In the genomic region with DNA sequence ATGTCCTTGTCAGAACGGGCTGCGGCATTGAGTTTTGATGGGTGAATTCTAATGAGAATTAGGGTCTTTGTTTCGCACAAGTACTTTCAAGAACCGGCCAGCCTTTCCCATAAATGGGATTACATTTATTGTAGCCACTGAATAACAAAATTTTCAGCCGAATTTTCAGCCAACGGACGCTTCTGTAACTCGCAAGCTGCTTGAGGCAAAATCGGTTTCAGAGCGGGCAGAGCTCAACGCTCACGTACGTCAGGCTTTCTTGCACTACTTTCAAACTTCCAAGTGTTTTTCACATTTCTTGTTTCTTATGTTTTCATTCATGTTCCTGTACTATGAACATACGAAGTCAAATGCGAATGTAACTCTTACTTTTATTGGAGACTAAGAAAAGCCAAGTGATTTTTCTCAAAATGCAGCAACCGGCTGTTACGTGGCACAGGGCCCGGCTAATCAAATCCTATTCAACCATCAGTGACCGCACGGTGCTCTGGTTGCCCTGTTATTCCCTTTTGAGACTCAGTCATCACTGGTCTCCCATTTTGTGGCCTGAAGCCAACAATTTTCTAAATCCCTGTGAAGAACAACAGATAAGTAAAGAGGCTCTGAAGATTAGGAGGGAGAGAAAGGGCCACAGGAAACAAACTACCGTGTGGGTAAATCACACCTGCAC, we compare ENCODE assay signal across 9 cellular contexts.
DNase-seq lines count a peak whose midpoint lies in the region; ATAC-seq and TF ChIP-seq lines count a peak whose summit lies in the region.
"Had no signal": no experiment of that assay in that cellular context is flagged by ENCODE, and none has a peak within 500 bp of the region (broad histone marks: within the 10 kb centered on the region; RNA-seq: fewer than 3 reads in every experiment).

No MANE protein-coding gene starts in this region.

- TF ChIP-seq CTCF in OCI-LY1 (IDR thresholded peaks at IDR 0.05; ENCODE audit: low read length) (no peak), fibroblast of mammary gland (conservative IDR thresholded peaks at IDR 0.05; ENCODE audit: control insufficient read depth, insufficient read depth, low read depth, low read length) (no peak), osteocyte (IDR thresholded peaks at IDR 0.05) (no peak)

- H4K20me1 ChIP-seq in OCI-LY1 (ENCODE audit: insufficient read depth, low read length) = no peaks in the 10 kb centered on the region

- H3K9ac ChIP-seq in ES-I3 (ENCODE audit: low read depth, low read length) = peak overlapping the region; percentile 66; the same call in 1 of the 2 replicates
- H3K9ac ChIP-seq in OCI-LY1 (ENCODE audit: low read length) = no peak overlapping the region

- H3K36me3 Mint-ChIP-seq in osteocyte (ENCODE audit: unreplicated experiment) = no peaks in the 10 kb centered on the region

- H3F3A ChIP-seq in OCI-LY1 (ENCODE audit: insufficient read depth, low read length) = no peaks in the 10 kb centered on the region

- H3K27ac Mint-ChIP-seq in osteocyte (ENCODE audit: unreplicated experiment) = peak overlapping the region; percentile 59

- no peaks in the 10 kb centered on the region for H3K36me3 ChIP-seq in ES-I3 (ENCODE audit: insufficient read depth, low read length)
- H3K36me3 ChIP-seq in OCI-LY1 (ENCODE audit: insufficient read depth, low read length) = no peaks in the 10 kb centered on the region
- H3K36me3 ChIP-seq: adrenal gland had no signal

- no peaks in the 10 kb centered on the region for H3K27me3 Mint-ChIP-seq in osteocyte (ENCODE audit: unreplicated experiment)

- no peaks in the 10 kb centered on the region for H3K79me2 ChIP-seq in OCI-LY1 (ENCODE audit: insufficient read depth, low read length)

- peaks cover 11% of the 10 kb centered on the region for H3K4me1 ChIP-seq in ES-I3 (ENCODE audit: insufficient read depth, low read length)
- H3K4me1 ChIP-seq in OCI-LY1 (ENCODE audit: insufficient read depth, low read length, severe bottlenecking) = peaks cover 6% of the 10 kb centered on the region
- H3K4me1 ChIP-seq: adrenal gland had no signal

- no peaks in the 10 kb centered on the region for H3K27me3 ChIP-seq in OCI-LY1 (ENCODE audit: insufficient read depth, low read length)
- H3K27me3 ChIP-seq: adrenal gland had no signal

- DNase-seq in fibroblast of mammary gland (ENCODE audit: low read depth) (no peak), osteocyte (ENCODE audit: extremely low spot score, unreplicated experiment) (no peak), kidney tubule cell (ENCODE audit: low spot score) (no peak), NCI-H1048 (lab: John Stamatoyannopoulos, UW) (no peak)
- no peak for DNase-seq in stimulated activated naive CD4-positive, alpha-beta T cell treated with Interleukin-2 at 50 U/mL for 16 hours (lab: John Stamatoyannopoulos, UW)

- H3K9me3 Mint-ChIP-seq in osteocyte (ENCODE audit: unreplicated experiment) = no peaks in the 10 kb centered on the region

- ATAC-seq in GM19463 (IDR thresholded peaks at IDR 0.05; ENCODE audit: unreplicated experiment) = no peak

- H3K9me2 ChIP-seq in OCI-LY1 (ENCODE audit: low read depth, low read length) = no peaks in the 10 kb centered on the region

- H2AFZ ChIP-seq in OCI-LY1 (ENCODE audit: low read length) = no peak overlapping the region

- H3K4me3 ChIP-seq in OCI-LY1 (ENCODE audit: low read depth, low read length, poor library complexity, severe bottlenecking) (peak overlapping the region; percentile 18), fibroblast of mammary gland (ENCODE audit: control insufficient read depth, low read depth, low read length) (peak overlapping the region; percentile 14)

- H3K4me2 ChIP-seq in OCI-LY1 (ENCODE audit: low read length) = peak overlapping the region; percentile 18; the same call in 1 of the 2 replicates

- H3K9me3 ChIP-seq in ES-I3 (ENCODE audit: control insufficient read depth, insufficient read depth, low read length) (no peaks in the 10 kb centered on the region), OCI-LY1 (ENCODE audit: low read length) (no peaks in the 10 kb centered on the region)
- H3K9me3 ChIP-seq: adrenal gland had no signal

- peaks cover 16% of the 10 kb centered on the region for H3K4me1 Mint-ChIP-seq in osteocyte (ENCODE audit: unreplicated experiment)

- no peak overlapping the region for H3K27ac ChIP-seq in OCI-LY1 (ENCODE audit: low read depth, low read length, poor library complexity, severe bottlenecking)

- peak overlapping the region; percentile 64 for H3K4me3 Mint-ChIP-seq in osteocyte (ENCODE audit: unreplicated experiment)
